In the genomic region with DNA sequence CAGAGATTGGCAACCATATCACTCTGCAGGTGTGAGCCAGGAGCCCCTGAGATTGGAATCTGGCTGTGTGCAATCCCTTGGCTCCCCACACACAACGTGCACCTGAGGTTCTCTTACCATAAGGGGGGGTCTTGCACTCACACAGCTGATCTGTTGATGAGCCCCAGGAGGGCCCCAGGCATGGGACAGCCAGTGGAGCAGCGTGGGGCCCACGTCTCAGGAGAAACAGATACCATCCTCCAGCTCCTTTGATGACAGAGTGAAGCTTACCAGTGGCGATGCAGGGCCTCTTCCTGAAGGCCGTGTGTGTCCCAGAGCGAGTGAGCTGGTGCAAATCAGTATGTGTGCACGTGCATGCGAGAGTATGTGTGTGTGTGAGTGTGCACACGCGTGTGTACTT, we compare ENCODE assay signal across 30 cellular contexts.
"Had no signal": no experiment of that assay in that cellular context is flagged by ENCODE, and none has a peak within 500 bp of the region (broad histone marks: within the 10 kb centered on the region; RNA-seq: fewer than 3 reads in every experiment).

No MANE protein-coding gene starts in this region.

- H3K27me3 Mint-ChIP-seq: stimulated activated memory B cell treated with anti-CD40 and anti-IgM and Interleukin-4, amounts not matched to agents 10 μg/mL and 1 μg/mL and 100 μg/mL, for 72 hours; stimulated activated naive CD8-positive, alpha-beta T cell treated with anti-CD3 and anti-CD28 coated beads, Interleukin-15, amount 100 ng/mL, for 72 hours had no signal

- H3K27ac ChIP-seq: heart right ventricle, hepatocyte, lower lobe of right lung, neutrophil, parathyroid adenoma, right atrium auricular region, right lobe of liver, tibial nerve, vagina had no signal

- H3K9me3 ChIP-seq: heart right ventricle, lower lobe of right lung, neutrophil, right atrium auricular region, right lobe of liver, tibial nerve, vagina had no signal

- H3K36me3 ChIP-seq: heart right ventricle, lower lobe of right lung, neutrophil, right atrium auricular region, right lobe of liver, tibial nerve, vagina had no signal

- H3K4me3 Mint-ChIP-seq: naive thymus-derived CD8-positive, alpha-beta T cell; nephron; neural crest cell; stimulated activated memory B cell treated with anti-CD40 and anti-IgM and Interleukin-4, amounts not matched to agents 10 μg/mL and 1 μg/mL and 100 μg/mL, for 72 hours; stimulated activated naive CD8-positive, alpha-beta T cell treated with anti-CD3 and anti-CD28 coated beads, Interleukin-15, amount 100 ng/mL, for 72 hours; type B pancreatic cell had no signal

- H3K27me3 ChIP-seq: heart right ventricle, hepatocyte, neutrophil, right atrium auricular region, right lobe of liver, tibial nerve, vagina had no signal

- H3K9me3 Mint-ChIP-seq: nephron; neural crest cell; stimulated activated naive CD8-positive, alpha-beta T cell treated with anti-CD3 and anti-CD28 coated beads, Interleukin-15, amount 100 ng/mL, for 72 hours; type B pancreatic cell had no signal

- H3K4me2 ChIP-seq: hepatocyte, smooth muscle cell had no signal

- DNase-seq: heart right ventricle; kidney glomerular epithelial cell; left cardiac atrium; lower lobe of right lung; mammary epithelial cell; mesendoderm; midbrain; mucosa of descending colon; naive thymus-derived CD8-positive, alpha-beta T cell; occipital lobe; right lobe of liver; stimulated activated CD4-positive, alpha-beta T cell treated with anti-CD3 and anti-CD28 coated beads, Interleukin-1b, Interleukin-23, amount 100 ng/mL, for 48 hours; stimulated activated CD4-positive, alpha-beta T cell treated with anti-CD3 and anti-CD28 coated beads, Interleukin-2, amount 100 ng/mL, for 48 hours; stimulated activated CD4-positive, alpha-beta T cell treated with anti-CD3 and anti-CD28 coated beads, Interleukin-4, amount 100 ng/mL, for 4 hours; stimulated activated CD8-positive, alpha-beta memory T cell treated with anti-CD3 and anti-CD28 coated beads, Interleukin-4, amount 100 ng/mL, for 48 hours; stimulated activated naive CD4-positive, alpha-beta T cell treated with Interleukin-2 at 50 U/mL for 16 hours; stimulated activated naive CD8-positive, alpha-beta T cell treated with anti-CD3 and anti-CD28 coated beads, Interleukin-15, amount 100 ng/mL, for 72 hours; substantia nigra had no signal

- H3K9ac ChIP-seq: parathyroid adenoma had no signal

- H2AFZ ChIP-seq: hepatocyte, parathyroid adenoma had no signal

- H3K27ac Mint-ChIP-seq: nephron; stimulated activated memory B cell treated with anti-CD40 and anti-IgM and Interleukin-4, amounts not matched to agents 10 μg/mL and 1 μg/mL and 100 μg/mL, for 72 hours; stimulated activated naive CD8-positive, alpha-beta T cell treated with anti-CD3 and anti-CD28 coated beads, Interleukin-15, amount 100 ng/mL, for 72 hours; type B pancreatic cell had no signal

- H3K4me1 ChIP-seq: heart right ventricle, lower lobe of right lung, parathyroid adenoma, right atrium auricular region, right lobe of liver, tibial nerve, vagina had no signal

- ATAC-seq: heart right ventricle; left cardiac atrium; left lobe of liver; mucosa of descending colon; naive thymus-derived CD8-positive, alpha-beta T cell; right lobe of liver; stimulated activated memory B cell treated with anti-CD40 and anti-IgM and Interleukin-4, amounts not matched to agents 10 μg/mL and 1 μg/mL and 100 μg/mL, for 72 hours; stimulated activated naive CD8-positive, alpha-beta T cell treated with anti-CD3 and anti-CD28 coated beads, Interleukin-15, amount 100 ng/mL, for 72 hours had no signal

- H3K4me3 ChIP-seq: heart right ventricle, hepatocyte, lower lobe of right lung, mucosa of descending colon, right atrium auricular region, right lobe of liver, smooth muscle cell, tibial nerve, vagina had no signal

- H3K4me1 Mint-ChIP-seq: nephron; stimulated activated memory B cell treated with anti-CD40 and anti-IgM and Interleukin-4, amounts not matched to agents 10 μg/mL and 1 μg/mL and 100 μg/mL, for 72 hours had no signal

- H3K36me3 Mint-ChIP-seq: naive thymus-derived CD8-positive, alpha-beta T cell; stimulated activated memory B cell treated with anti-CD40 and anti-IgM and Interleukin-4, amounts not matched to agents 10 μg/mL and 1 μg/mL and 100 μg/mL, for 72 hours; type B pancreatic cell had no signal
